11 cellular contexts compared by ENCODE assay signal in the genomic region with DNA sequence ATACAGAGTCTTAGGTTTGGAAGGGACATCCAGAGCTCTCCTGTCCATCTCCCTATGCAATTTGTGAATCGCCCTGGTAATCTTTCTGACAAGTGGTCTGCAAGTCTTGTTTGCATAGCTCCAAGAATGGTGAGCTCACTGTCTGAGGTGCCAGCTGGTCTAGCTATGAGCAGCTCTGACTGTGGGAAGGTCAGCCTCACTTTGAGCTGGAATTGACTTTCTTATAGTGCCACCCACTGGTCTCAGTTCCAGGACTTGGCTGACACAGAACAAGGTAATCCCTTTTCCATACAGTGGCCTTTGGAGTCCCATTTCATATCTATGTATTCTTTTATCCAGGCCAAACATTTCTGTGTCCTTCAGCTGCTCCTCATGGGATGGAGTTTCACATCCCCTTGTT.
DNase-seq lines count a peak whose midpoint lies in the region; FAIRE-seq and TF ChIP-seq lines count a peak whose summit lies in the region.
"Had no signal": no experiment of that assay in that cellular context is flagged by ENCODE, and none has a peak within 500 bp of the region (broad histone marks: within the 10 kb centered on the region; RNA-seq: fewer than 3 reads in every experiment).

No MANE protein-coding gene starts in this region.

- H3K27me3 ChIP-seq in small intestine (ENCODE audit: control insufficient read depth in 2 of 2, insufficient read depth in 2 of 2, low read length in 2 of 2), result no peaks in the 10 kb centered on the region
- H3K27me3 ChIP-seq in vagina, result no peaks in the 10 kb centered on the region

- TF ChIP-seq POLR2A in vagina (IDR thresholded peaks at IDR 0.05), result no peak

- 50 to 75% (median 59%) methylated on average over 1 of the region's 1 CpG for WGBS in small intestine, 3 donors

- DNase-seq in NCI-H524 (lab: John Stamatoyannopoulos, UW) (peak; percentile 15 to 56), NCI-H524 treated with DMSO at 0.1 percent for 48 hours (lab: John Stamatoyannopoulos, UW) (no peak), NCI-H2029 (lab: John Stamatoyannopoulos, UW) (peak; percentile 69), fibroblast of mammary gland (ENCODE audit: low read depth) (peak; percentile 42), small intestine (peak; percentile 29), vagina (ENCODE audit: extremely low spot score in 2 of 2) (no peak)
- no peak for DNase-seq in activated naive CD4-positive, alpha-beta T cell treated with anti-CD3 and anti-CD28 coated beads, Interleukin-2, amount 50 U/mL, for 16 hours
- DNase-seq in NK-92 treated with Interleukin-12 subunit alpha and Interleukin-12 subunit beta, amount 100 ng/mL, for 24 hours (lab: John Stamatoyannopoulos, UW), result no peak
- DNase-seq: ACHN, mesenchymal stem cell, T-cell had no signal

- no peak overlapping the region for H3K4me3 ChIP-seq in fibroblast of mammary gland (ENCODE audit: control insufficient read depth, low read depth, low read length)
- no peak overlapping the region for H3K4me3 ChIP-seq in small intestine (ENCODE audit: low read depth in 1 of 2, low read length in 2 of 2)
- H3K4me3 ChIP-seq in vagina, result no peak overlapping the region

- no peaks in the 10 kb centered on the region for H3K9me3 ChIP-seq in small intestine (ENCODE audit: control insufficient read depth, low read depth)
- no peaks in the 10 kb centered on the region for H3K9me3 ChIP-seq in vagina

- TF ChIP-seq CTCF in fibroblast of mammary gland (conservative IDR thresholded peaks at IDR 0.05; ENCODE audit: control insufficient read depth, insufficient read depth, low read depth, low read length) (no peak), vagina (IDR thresholded peaks at IDR 0.05) (no peak)

- FAIRE-seq in small intestine (lab: Jason Lieb, UNC), result no peak

- H3K36me3 ChIP-seq in small intestine (ENCODE audit: control insufficient read depth in 2 of 2, insufficient read depth in 2 of 2, low read length in 2 of 2) (peaks cover 0 to 3% of the 10 kb centered on the region in 2 donors), vagina (no peaks in the 10 kb centered on the region)

- H3K4me1 ChIP-seq in small intestine (ENCODE audit: control insufficient read depth in 2 of 2, insufficient read depth in 1 of 2, low read depth in 1 of 2, low read length in 1 of 2), result no peaks in the 10 kb centered on the region
- H3K4me1 ChIP-seq in vagina, result no peaks in the 10 kb centered on the region

- intact Hi-C loops in vagina (cut with DNase I), result no loop called here

- H3K27ac ChIP-seq in small intestine (ENCODE audit: low read depth in 1 of 2, low read length in 1 of 2) (no peak overlapping the region), vagina (no peak overlapping the region)

Comparison
In these comparisons a context has a peak if more than half of its experiments do, and no peak if none do; other contexts are left out.
1. DNase-seq: peak in NCI-H524 (2 of 2), NCI-H2029 (single experiment), fibroblast of mammary gland (single experiment) and small intestine (single experiment); none in NCI-H524 treated with DMSO at 0.1 percent for 48 hours (single experiment), vagina (0 of 2), activated naive CD4-positive, alpha-beta T cell treated with anti-CD3 and anti-CD28 coated beads, Interleukin-2, amount 50 U/mL, for 16 hours (single experiment) and NK-92 treated with Interleukin-12 subunit alpha and Interleukin-12 subunit beta, amount 100 ng/mL, for 24 hours (single experiment).